Comparison of ENCODE assay signal across 8 cellular contexts in genomic region chr3:51670711-51671089, GRCh38. TPM values are rescaled to one million over a fixed set of nuclear protein-coding genes. Genes with fewer than 3 reads are reported as not detected.
DNase-seq lines count a peak whose midpoint lies in the region; ATAC-seq and TF ChIP-seq lines count a peak whose summit lies in the region.

No MANE protein-coding gene starts in this region.

- 14 to 31% (median 18%) methylated on average over 8 to 14 of the region's 14 CpGs for WGBS in heart left ventricle, 4 donors

- no peak for TF ChIP-seq POLR2A in heart left ventricle (IDR thresholded peaks at IDR 0.05)

- ATAC-seq in heart left ventricle (peak in 1 of 4 donors; percentile 27), left ventricle myocardium superior (no peak), GM21825 (IDR thresholded peaks at IDR 0.05; ENCODE audit: unreplicated experiment) (no peak)
- peak; percentile 77 for ATAC-seq in effector memory CD8-positive, alpha-beta T cell (replicated peaks)

- peak overlapping the region; percentile 44 to 99 (median 96) for H3K27ac ChIP-seq in heart left ventricle

- no peaks in the 10 kb centered on the region for H3K9me3 ChIP-seq in heart left ventricle

- H3K4me1 ChIP-seq in heart left ventricle: peaks cover 2 to 66% (median 35%) of the 10 kb centered on the region in 12 donors

- H3K27me3 ChIP-seq in heart left ventricle: no peaks in the 10 kb centered on the region

- H3K36me3 Mint-ChIP-seq in effector memory CD8-positive, alpha-beta T cell (ENCODE audit: insufficient read depth): peaks cover 36% of the 10 kb centered on the region
- peaks cover 2% of the 10 kb centered on the region for H3K36me3 Mint-ChIP-seq in progenitor cell of endocrine pancreas (ENCODE audit: insufficient read depth)

- no peak for DNase-seq in heart left ventricle
- no peak for DNase-seq in left ventricle myocardium superior
- DNase-seq in Kasumi-1 (lab: John Stamatoyannopoulos, UW): peak; percentile 34 to 68
- DNase-seq in effector memory CD8-positive, alpha-beta T cell: no peak
- DNase-seq in progenitor cell of endocrine pancreas (ENCODE audit: low spot score, unreplicated experiment): no peak
- no peak for DNase-seq in NCI-H1417 treated with DMSO at 0.1 percent for 48 hours (lab: John Stamatoyannopoulos, UW)
- no peak for DNase-seq in UCSD-AML1 (lab: John Stamatoyannopoulos, UW; ENCODE audit: unreplicated experiment)

- peak overlapping the region; percentile 72 to 97 (median 86) for H3K4me3 ChIP-seq in heart left ventricle

- H3K27ac Mint-ChIP-seq in effector memory CD8-positive, alpha-beta T cell: peak overlapping the region; percentile 92 to 97
- no peak overlapping the region for H3K27ac Mint-ChIP-seq in progenitor cell of endocrine pancreas

- H3K36me3 ChIP-seq in heart left ventricle: peaks cover 0 to 18% (median 11%) of the 10 kb centered on the region in 9 donors

- H3K9me3 Mint-ChIP-seq in effector memory CD8-positive, alpha-beta T cell: no peaks in the 10 kb centered on the region
- no peaks in the 10 kb centered on the region for H3K9me3 Mint-ChIP-seq in progenitor cell of endocrine pancreas (ENCODE audit: low read depth)

- intact Hi-C loops in heart left ventricle (cut with DNase I) (loop anchor here in 5 of 10 donors (1.0 to 10.0 kb wide), 3 partner anchors 170 to 286 kb away; partner anchors contain the start of genes RBM15B (in 3 of the 5), DCAF1 (in 1 of the 5) and MANF (in 1 of the 5)), left ventricle myocardium superior (cut with micrococcal nuclease) (no loop called here)

- no peak for TF ChIP-seq CTCF in heart left ventricle (IDR thresholded peaks at IDR 0.05)
- TF ChIP-seq CTCF in progenitor cell of endocrine pancreas (IDR thresholded peaks at IDR 0.05; ENCODE audit: unreplicated experiment): no peak

- peak overlapping the region; percentile 92 to 93 for H3K4me3 Mint-ChIP-seq in effector memory CD8-positive, alpha-beta T cell
- H3K4me3 Mint-ChIP-seq in progenitor cell of endocrine pancreas (ENCODE audit: low read depth): peak overlapping the region; percentile 67

- peaks cover 58 to 59% of the 10 kb centered on the region in 2 donors for H3K4me1 Mint-ChIP-seq in effector memory CD8-positive, alpha-beta T cell (ENCODE audit: low read depth in 2 of 2)
- peaks cover 12% of the 10 kb centered on the region for H3K4me1 Mint-ChIP-seq in progenitor cell of endocrine pancreas (ENCODE audit: low read depth)

- no peaks in the 10 kb centered on the region for H3K27me3 Mint-ChIP-seq in effector memory CD8-positive, alpha-beta T cell
- no peaks in the 10 kb centered on the region for H3K27me3 Mint-ChIP-seq in progenitor cell of endocrine pancreas

RNA-seq across cellular contexts. Expression of gene TEX264, which starts 0.4 kb away (rescaled TPM):
- total RNA-seq in heart left ventricle (10 to 100 TPM; 29.5 to 64.0 (median 36.9) TPM), left ventricle myocardium superior (36.2 TPM), progenitor cell of endocrine pancreas (29.6 and 30.6 TPM in 2 replicates)
- polyA plus RNA-seq in heart left ventricle: 10 to 100 TPM; 68.1 to 69.0 TPM

RNA-seq across cellular contexts. Expression of gene GRM2, which starts 36.2 kb away (rescaled TPM):
- total RNA-seq in heart left ventricle: under 1 TPM in 7 of 9 donors, not detected in 2; 0.21 to 0.95 (median 0.56) TPM
- polyA plus RNA-seq in heart left ventricle: under 1 TPM; 0.03 to 0.11 TPM
- 0.07 TPM for total RNA-seq in left ventricle myocardium superior
- 0.19 and 0.82 TPM in 2 replicates for total RNA-seq in progenitor cell of endocrine pancreas

Comparison
In these comparisons a context has a peak if more than half of its experiments do, and no peak if none do; other contexts are left out.
1. DNase-seq: peak in Kasumi-1 (2 of 2); none in heart left ventricle (0 of 5), left ventricle myocardium superior (single experiment), effector memory CD8-positive, alpha-beta T cell (0 of 3), progenitor cell of endocrine pancreas (single experiment), NCI-H1417 treated with DMSO at 0.1 percent for 48 hours (single experiment) and UCSD-AML1 (single experiment).